Comparison of ENCODE assay signal across 30 cellular contexts in the genomic region with DNA sequence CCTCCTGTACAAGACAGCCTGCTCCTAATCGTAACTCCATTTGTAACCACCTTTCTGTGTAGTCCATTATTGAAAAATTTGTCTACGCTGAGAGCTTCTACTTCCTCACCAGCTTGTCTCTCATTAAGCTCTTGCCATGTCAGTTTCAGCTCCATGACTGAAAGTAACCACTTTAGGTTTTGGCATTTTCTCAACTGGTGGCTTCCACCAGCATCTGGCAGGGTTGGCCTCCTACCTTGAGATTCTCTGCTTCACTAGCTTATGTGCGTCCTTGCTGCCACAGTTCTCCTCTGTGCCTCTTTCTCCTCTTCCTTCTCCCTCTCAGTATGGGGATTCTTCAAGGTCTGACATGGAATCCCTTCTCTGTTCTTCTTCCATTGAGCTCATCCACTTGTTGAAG. TPM values are rescaled to one million over a fixed set of nuclear protein-coding genes. Genes with fewer than 3 reads are reported as not detected.
"Had no signal": no experiment of that assay in that cellular context is flagged by ENCODE, and none has a peak within 500 bp of the region (broad histone marks: within the 10 kb centered on the region; RNA-seq: fewer than 3 reads in every experiment).

No MANE protein-coding gene starts in this region.

- H3K27me3 Mint-ChIP-seq: activated CD4-positive, alpha-beta memory T cell treated with anti-CD3 and anti-CD28 coated beads for 36 hours; activated CD4-positive, alpha-beta T cell treated with anti-CD3 and anti-CD28 coated beads, Interleukin-2, amount 10 ng/mL, durations not matched to agents 24 days and 14 days; activated naive CD4-positive, alpha-beta T cell treated with anti-CD3 and anti-CD28 coated beads, Interleukin-2, amount 50 U/mL, for 24 hours had no signal

- H3K27me3 ChIP-seq: breast epithelium, MG63, SJCRH30 had no signal

- DNase-seq: activated CD4-positive, alpha-beta memory T cell treated with anti-CD3 and anti-CD28 coated beads for 36 hours; activated CD4-positive, alpha-beta T cell treated with anti-CD3 and anti-CD28 coated beads, Interleukin-2, amount 10 ng/mL, durations not matched to agents 24 days and 14 days; activated CD4-positive, CD25-positive, alpha-beta regulatory T cell treated with anti-CD3 and anti-CD28 coated beads, Interleukin-2, amount 50 U/mL, for 72 hours; activated CD8-positive, alpha-beta memory T cell treated with anti-CD3 and anti-CD28 coated beads for 24 hours; activated effector memory CD4-positive, alpha-beta T cell treated with Interleukin-2 at 50 U/mL for 16 hours; activated naive CD4-positive, alpha-beta T cell; aorta; caudate nucleus; MG63; MV-4-11; NCI-H1092 treated with DMSO at 0.1 percent for 48 hours; NCI-H1417 treated with DMSO at 0.1 percent for 48 hours; NCI-H1694; NCI-H2029; NCI-H2107; NCI-H510A treated with DMSO at 0.1 percent for 48 hours; NCI-H69; Right ventricle myocardium superior; SJCRH30; SW 1271; T-helper 9 cell had no signal

- H3K27ac Mint-ChIP-seq: activated CD4-positive, alpha-beta T cell treated with anti-CD3 and anti-CD28 coated beads, Interleukin-2, amount 10 ng/mL, durations not matched to agents 24 days and 14 days; WTC11 had no signal

- H3K9me3 Mint-ChIP-seq: activated CD4-positive, alpha-beta memory T cell treated with anti-CD3 and anti-CD28 coated beads for 36 hours; activated CD4-positive, alpha-beta T cell treated with anti-CD3 and anti-CD28 coated beads, Interleukin-2, amount 10 ng/mL, durations not matched to agents 24 days and 14 days; activated naive CD4-positive, alpha-beta T cell treated with anti-CD3 and anti-CD28 coated beads, Interleukin-2, amount 50 U/mL, for 24 hours; T-helper 1 cell treated with Interleukin-12 subunit alpha and Interleukin-12 subunit beta and Interleukin-4 antibody, amounts not matched to agents 30 μg/mL and 1 μg/mL, for 36 hours; WTC11 had no signal

- H3K4me1 Mint-ChIP-seq: activated naive CD4-positive, alpha-beta T cell treated with anti-CD3 and anti-CD28 coated beads, Interleukin-2, amount 50 U/mL, for 24 hours had no signal

- H3K4me3 ChIP-seq: breast epithelium, coronary artery, MG63, SJCRH30 had no signal

- H3K9me3 ChIP-seq: breast epithelium, MG63, SJCRH30 had no signal

- H3K4me1 ChIP-seq: breast epithelium, SJCRH30 had no signal

- H3K4me3 Mint-ChIP-seq: activated CD4-positive, alpha-beta memory T cell treated with anti-CD3 and anti-CD28 coated beads for 36 hours; activated CD4-positive, alpha-beta T cell treated with anti-CD3 and anti-CD28 coated beads, Interleukin-2, amount 10 ng/mL, durations not matched to agents 24 days and 14 days; activated naive CD4-positive, alpha-beta T cell treated with anti-CD3 and anti-CD28 coated beads, Interleukin-2, amount 50 U/mL, for 24 hours; T-helper 1 cell treated with Interleukin-12 subunit alpha and Interleukin-12 subunit beta and Interleukin-4 antibody, amounts not matched to agents 30 μg/mL and 1 μg/mL, for 36 hours; WTC11 had no signal

- ATAC-seq: Panc1, SK-N-SH treated with all-trans-retinoic acid at 6 μM for 48 hours, WTC11 had no signal

- H3K27ac ChIP-seq: breast epithelium, coronary artery, RWPE1, SJCRH30 had no signal

- H3K36me3 ChIP-seq: breast epithelium, MG63, SJCRH30 had no signal

RNA-seq across cellular contexts. Expression of a gene that starts 31.8 kb away (rescaled TPM):
- total RNA-seq: activated CD4-positive, alpha-beta memory T cell treated with anti-CD3 and anti-CD28 coated beads for 36 hours; activated CD4-positive, alpha-beta T cell treated with anti-CD3 and anti-CD28 coated beads, Interleukin-2, amount 10 ng/mL, durations not matched to agents 24 days and 14 days; OCI-LY7; WTC11 had no signal
